In genomic region chr15:100980410-100981046, GRCh38 we compare ENCODE assay signal across 21 cellular contexts.
"Had no signal": no experiment of that assay in that cellular context is flagged by ENCODE, and none has a peak within 500 bp of the region (broad histone marks: within the 10 kb centered on the region; RNA-seq: fewer than 3 reads in every experiment).

No MANE protein-coding gene starts in this region.

- H3K4me3 ChIP-seq: adrenal gland, ascending aorta, lung, neural progenitor cell, transverse colon, uterus had no signal

- H3K36me3 ChIP-seq: adrenal gland, brain microvascular endothelial cell, neural progenitor cell, transverse colon, uterus had no signal

- H3K27me3 ChIP-seq: adrenal gland, ascending aorta, brain microvascular endothelial cell, foreskin keratinocyte, transverse colon, uterus had no signal

- H3K4me1 ChIP-seq: adrenal gland, ascending aorta, foreskin keratinocyte, uterus had no signal

- DNase-seq: activated CD8-positive, alpha-beta memory T cell treated with anti-CD3 and anti-CD28 coated beads for 24 hours; activated CD8-positive, alpha-beta memory T cell treated with anti-CD3 and anti-CD28 coated beads, Interleukin-2, amount 50 U/mL, for 4 hours; activated T-cell treated with anti-CD3 and anti-CD28 coated beads, Interleukin-2, amount 50 U/mL, for 24 hours; adrenal gland; brain microvascular endothelial cell; caudate nucleus; dermis blood vessel endothelial cell; effector CD8-positive, alpha-beta T cell; foreskin keratinocyte; naive thymus-derived CD8-positive, alpha-beta T cell; posterior cingulate gyrus; small intestine; transverse colon; uterus had no signal

- ATAC-seq: activated T-helper 17 cell treated with anti-CD3 and anti-CD28 coated beads, Interleukin-2, amount 50 U/mL, for 72 hours; foreskin keratinocyte; left lobe of liver; naive thymus-derived CD8-positive, alpha-beta T cell; sciatic nerve; WTC11 had no signal

- H3K27ac ChIP-seq: adrenal gland, ascending aorta, brain microvascular endothelial cell, foreskin keratinocyte, neural progenitor cell, transverse colon, uterus had no signal

- H3K9me3 ChIP-seq: adrenal gland, ascending aorta, transverse colon, uterus had no signal
